Comparison of ENCODE assay signal across 8 cellular contexts in the genomic region with DNA sequence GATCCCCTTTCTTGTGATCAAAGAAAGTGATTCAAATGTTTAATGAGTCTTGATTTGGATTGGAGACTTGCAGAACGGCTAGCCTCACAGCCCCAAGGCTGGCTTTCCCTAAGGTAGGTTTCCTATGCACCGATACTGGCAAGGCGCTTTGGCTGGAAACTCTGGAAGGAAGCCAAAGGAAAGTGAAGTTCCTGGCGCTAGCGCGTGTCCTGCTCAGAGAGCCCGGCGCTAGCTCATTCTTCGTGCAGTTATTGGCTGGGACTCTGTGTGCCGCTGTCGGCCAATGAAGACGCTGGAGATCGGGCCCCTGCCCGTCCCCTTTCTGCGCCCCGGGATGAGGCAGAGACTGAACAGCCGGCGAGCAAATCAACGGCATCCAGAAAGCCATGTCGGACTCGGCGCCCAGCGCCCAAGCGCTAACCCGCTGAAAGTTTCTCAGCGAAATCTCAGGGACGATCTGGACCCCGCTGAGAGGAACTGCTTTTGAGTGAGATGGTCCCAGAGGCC. TPM values are rescaled to one million over a fixed set of nuclear protein-coding genes. Genes with fewer than 3 reads are reported as not detected.
DNase-seq lines count a peak whose midpoint lies in the region; TF ChIP-seq lines count a peak whose summit lies in the region.

A gene (plus strand): TSS at position 342 of the 507 bp plus-strand sequence. CDS start 151 bp downstream, at position 493.

- H3K27ac ChIP-seq in GM23248 (peak within 1 kb of the TSS; percentile 76), Karpas-422 (ENCODE audit: low read length) (peak within 1 kb of the TSS; percentile 87), RWPE1 (peak within 1 kb of the TSS; percentile 90)

- H3K9me3 ChIP-seq in GM23248 (ENCODE audit: low read depth) (no peaks in the 10 kb centered on the region), Karpas-422 (ENCODE audit: low read length) (no peaks in the 10 kb centered on the region)

- peaks cover 29% of the 10 kb centered on the region for H3K4me1 ChIP-seq in GM23248 (ENCODE audit: insufficient read depth)
- peaks cover 71% of the 10 kb centered on the region for H3K4me1 ChIP-seq in Karpas-422 (ENCODE audit: low read length)

- peak within 1 kb of the TSS; percentile 84 for H3K9ac ChIP-seq in GM23248
- H3K9ac ChIP-seq in Karpas-422 (ENCODE audit: low read length): peak within 1 kb of the TSS; percentile 97

- in situ Hi-C loops in GM23248 (cut with MboI): no loop called here

- intact Hi-C loops in posterior vena cava (cut with DNase I): loop anchor here in 1 of 2 donors (5.0 kb wide), 1 partner anchor 37 kb away; no protein-coding TSS in a partner anchor

- H3K79me2 ChIP-seq in GM23248 (ENCODE audit: insufficient read depth): peaks cover 53% of the 10 kb centered on the region
- H3K79me2 ChIP-seq in Karpas-422 (ENCODE audit: low read length): peaks cover 51% of the 10 kb centered on the region

- POLR2A ChIA-PET in RWPE1 (lab: Yijun Ruan, JAX; ENCODE audit: low non-redundant PET): interaction anchor here (0.6 to 1.7 kb wide), 3 partner anchors 39 to 82 kb away, joined by 3 to 9 read pairs (median 4); no protein-coding TSS in a partner anchor

- H2AFZ ChIP-seq in GM23248: peak within 1 kb of the TSS; percentile 73
- 0 out of 2 replicates have a peak within 1 kb of the TSS, but pooled peaks have one; percentile 13 for H2AFZ ChIP-seq in Karpas-422 (ENCODE audit: low read length)

- H3K4me2 ChIP-seq in GM23248 (ENCODE audit: unreplicated experiment): peak within 1 kb of the TSS; percentile 93
- H3K4me2 ChIP-seq in Karpas-422 (ENCODE audit: low read depth, low read length, poor library complexity, severe bottlenecking): peak within 1 kb of the TSS; percentile 78

- peak within 1 kb of the TSS; percentile 88 for H3K4me3 ChIP-seq in GM23248
- H3K4me3 ChIP-seq in Karpas-422 (ENCODE audit: low read length): peak within 1 kb of the TSS; percentile 87

- DNase-seq in GM04504 (ENCODE audit: low read depth): peak; percentile 90
- peak; percentile 98 for DNase-seq in GM23248
- peak; percentile 95 for DNase-seq in Karpas-422
- DNase-seq in RWPE1 (ENCODE audit: low spot score): peak; percentile 99
- peak; percentile 97 for DNase-seq in astrocyte of the hippocampus (ENCODE audit: low read depth, low spot score)
- peak; percentile 98 for DNase-seq in hepatic stellate cell (ENCODE audit: low spot score)
- DNase-seq in posterior vena cava (ENCODE audit: low spot score): peak; percentile 97
- no peak for DNase-seq in NCI-H187 treated with DMSO at 0.1 percent for 48 hours (lab: John Stamatoyannopoulos, UW)

- TF ChIP-seq CTCF in RWPE1 (conservative IDR thresholded peaks at IDR 0.05; ENCODE audit: low read depth): peak; percentile 71

- H3K27me3 ChIP-seq in GM23248 (replicated peaks; ENCODE audit: insufficient read depth) (no peaks in the 10 kb centered on the region), Karpas-422 (ENCODE audit: low read length) (no peaks in the 10 kb centered on the region)

- CTCF ChIA-PET in RWPE1 (lab: Yijun Ruan, JAX): interaction anchor here (0.5 to 1.9 kb wide), 7 partner anchors 32 to 190 kb away, joined by 3 to 17 read pairs (median 4); a partner anchor contains a TSS

- H4K20me1 ChIP-seq in GM23248 (ENCODE audit: insufficient read depth): peaks cover 6% of the 10 kb centered on the region; the same call in 1 of the 2 replicates
- H4K20me1 ChIP-seq in Karpas-422 (ENCODE audit: insufficient read depth, low read depth, low read length): no peaks in the 10 kb centered on the region

- H3K9me2 ChIP-seq in GM23248 (ENCODE audit: insufficient read depth): no peaks in the 10 kb centered on the region
- no peaks in the 10 kb centered on the region for H3K9me2 ChIP-seq in Karpas-422 (replicated peaks; ENCODE audit: insufficient read depth, low read length)

- H3K36me3 ChIP-seq in GM23248 (ENCODE audit: low read depth) (no peaks in the 10 kb centered on the region; the same call in 1 of the 2 replicates), Karpas-422 (ENCODE audit: insufficient read depth, low read length) (0 out of 2 replicates have a peak, but pooled peaks cover 9% of the 10 kb centered on the region)

- WGBS in GM23248 (ENCODE audit: low coverage in 1 of 2, low lambda C conversion rate in 2 of 2, missing lambda C conversion rate in 2 of 2), 2 experiments: 1 to 2% methylated on average over 28 of the region's 28 CpGs

- peaks cover 47% of the 10 kb centered on the region for H3F3A ChIP-seq in GM23248 (ENCODE audit: insufficient read depth)

RNA-seq across cellular contexts. Expression of the gene that starts here (rescaled TPM):
- total RNA-seq in GM23248 (2014; rRNA removed; shearing (Covaris generic)): 44.6 and 53.1 TPM in 2 replicates
- 74.4 and 77.4 TPM in 2 replicates for polyA plus RNA-seq in GM23248 (2016; fragmentation: Nextera tagmentation; extraction: Ambion mirVana)
- total RNA-seq in Karpas-422 (2014; rRNA removed; shearing (Covaris generic); ENCODE audit: low replicate concordance): 61.3 and 75.2 TPM in 2 replicates
- 10 to 100 TPM; 71.1 to 90.6 TPM for total RNA-seq in posterior vena cava
